Comparison of ENCODE assay signal across 19 cellular contexts in genomic region chr13:57286511-57287098, GRCh38.
"Had no signal": no experiment of that assay in that cellular context is flagged by ENCODE, and none has a peak within 500 bp of the region (broad histone marks: within the 10 kb centered on the region; RNA-seq: fewer than 3 reads in every experiment).

No MANE protein-coding gene starts in this region.

- DNase-seq: activated CD4-positive, alpha-beta T cell treated with anti-CD3 and anti-CD28 coated beads, Interleukin-2, amount 50 U/mL, for 4 hours; activated CD4-positive, CD25-positive, alpha-beta regulatory T cell treated with anti-CD3 and anti-CD28 coated beads, Interleukin-2, amount 50 U/mL, for 72 hours; activated CD8-positive, alpha-beta memory T cell treated with anti-CD3 and anti-CD28 coated beads, Interleukin-2, amount 10 ng/mL, durations not matched to agents 7 days and 5 days; activated effector memory CD4-positive, alpha-beta T cell treated with anti-CD3 and anti-CD28 coated beads, Interleukin-2, amount 50 U/mL, for 16 hours; activated naive CD8-positive, alpha-beta T cell treated with anti-CD3 and anti-CD28 coated beads for 36 hours; activated T-cell treated with anti-CD3 and anti-CD28 coated beads, Interleukin-2, amount 50 U/mL, for 4 hours; brain microvascular endothelial cell; esophagus squamous epithelium; foreskin fibroblast; mammary epithelial cell; naive thymus-derived CD8-positive, alpha-beta T cell; occipital lobe; psoas muscle; stimulated activated CD4-positive, alpha-beta T cell treated with anti-CD3 and anti-CD28 coated beads, Interleukin-4, amount 100 ng/mL, for 1 hour; stimulated activated naive CD8-positive, alpha-beta T cell treated with anti-CD3 and anti-CD28 coated beads, Interleukin-15, amount 100 ng/mL, for 72 hours had no signal

- H3K4me1 ChIP-seq: esophagus squamous epithelium, heart right ventricle, psoas muscle had no signal

- H3K36me3 ChIP-seq: brain microvascular endothelial cell, esophagus squamous epithelium, heart right ventricle had no signal

- H3K27ac ChIP-seq: brain microvascular endothelial cell, dorsolateral prefrontal cortex, esophagus squamous epithelium, heart right ventricle, psoas muscle had no signal

- ATAC-seq: activated CD8-positive, alpha-beta memory T cell treated with anti-CD3 and anti-CD28 coated beads, Interleukin-2, amount 10 ng/mL, durations not matched to agents 7 days and 5 days; activated T-cell treated with anti-CD3 and anti-CD28 coated beads, Interleukin-2, amount 50 U/mL, for 4 hours; mucosa of descending colon; naive thymus-derived CD8-positive, alpha-beta T cell; psoas muscle; stimulated activated naive CD8-positive, alpha-beta T cell treated with anti-CD3 and anti-CD28 coated beads, Interleukin-15, amount 100 ng/mL, for 72 hours; T-helper 17 cell had no signal

- H3K4me3 ChIP-seq: dorsolateral prefrontal cortex, esophagus squamous epithelium, heart right ventricle, mucosa of descending colon, psoas muscle had no signal

- H3K27me3 ChIP-seq: brain microvascular endothelial cell, dorsolateral prefrontal cortex, esophagus squamous epithelium, heart right ventricle had no signal
